In genomic region chr7:155337946-155338631, GRCh38 we compare ENCODE assay signal across 24 cellular contexts. TPM values are rescaled to one million over a fixed set of nuclear protein-coding genes. Genes with fewer than 3 reads are reported as not detected.
DNase-seq lines count a peak whose midpoint lies in the region; ATAC-seq and TF ChIP-seq lines count a peak whose summit lies in the region.
"Had no signal": no experiment of that assay in that cellular context is flagged by ENCODE, and none has a peak within 500 bp of the region (broad histone marks: within the 10 kb centered on the region; RNA-seq: fewer than 3 reads in every experiment).

No MANE protein-coding gene starts in this region.

- H3K9me3 ChIP-seq in WERI-Rb-1 (ENCODE audit: severe bottlenecking), result peaks cover 6% of the 10 kb centered on the region
- no peaks in the 10 kb centered on the region for H3K9me3 ChIP-seq in upper lobe of right lung
- H3K9me3 ChIP-seq: Caco-2, SJSA1 had no signal

- H3K27me3 ChIP-seq in WERI-Rb-1 (ENCODE audit: insufficient read depth, low read depth, severe bottlenecking) (no peaks in the 10 kb centered on the region), upper lobe of right lung (peaks cover 7% of the 10 kb centered on the region)

- intact Hi-C loops in upper lobe of right lung (cut with DNase I), result no loop called here

- peaks cover 12% of the 10 kb centered on the region for H3K4me1 Mint-ChIP-seq in activated naive CD4-positive, alpha-beta T cell treated with anti-CD3 and anti-CD28 coated beads, Interleukin-2, amount 50 U/mL, for 24 hours
- H3K4me1 Mint-ChIP-seq: neural crest cell had no signal

- H3K36me3 ChIP-seq in WERI-Rb-1, result no peaks in the 10 kb centered on the region
- no peaks in the 10 kb centered on the region for H3K36me3 ChIP-seq in upper lobe of right lung
- H3K36me3 ChIP-seq: SJSA1 had no signal

- no peaks in the 10 kb centered on the region for H3K9me3 Mint-ChIP-seq in activated naive CD4-positive, alpha-beta T cell treated with anti-CD3 and anti-CD28 coated beads, Interleukin-2, amount 50 U/mL, for 24 hours
- H3K9me3 Mint-ChIP-seq: activated naive CD8-positive, alpha-beta T cell treated with anti-CD3 and anti-CD28 coated beads, Interleukin-2, amount 10 ng/mL, durations not matched to agents 7 days and 5 days; activated T-helper 17 cell treated with anti-CD3 and anti-CD28 coated beads, Interleukin-2, amount 50 U/mL, for 72 hours; neural crest cell had no signal

- TF ChIP-seq CTCF in WERI-Rb-1 (IDR thresholded peaks at IDR 0.05; ENCODE audit: low read depth, low read length) (no peak), upper lobe of right lung (IDR thresholded peaks at IDR 0.05) (no peak)

- DNase-seq in activated naive CD4-positive, alpha-beta T cell treated with anti-CD3 and anti-CD28 coated beads, Interleukin-2, amount 50 U/mL, for 16 hours, result no peak
- DNase-seq in WERI-Rb-1, result no peak
- DNase-seq in mesenteric fat pad (ENCODE audit: low spot score), result peak; percentile 86
- peak; percentile 62 for DNase-seq in upper lobe of right lung
- no peak for DNase-seq in epidermal melanocyte (ENCODE audit: insufficient read length, low spot score)
- DNase-seq in NCI-H2171 (lab: John Stamatoyannopoulos, UW), result no peak
- DNase-seq in central memory CD4-positive, alpha-beta T cell, result no peak
- DNase-seq: activated CD4-positive, alpha-beta T cell treated with anti-CD3 and anti-CD28 coated beads for 48 hours; DMS79; HCEC 1CT; hypothalamus; NCI-H1048; NCI-H1694 treated with DMSO at 0.1 percent for 48 hours; NCI-H526 had no signal

- no peaks in the 10 kb centered on the region for H3K4me1 ChIP-seq in upper lobe of right lung
- H3K4me1 ChIP-seq: Caco-2, SJSA1 had no signal

- ATAC-seq in upper lobe of right lung, result peak; percentile 9
- ATAC-seq: sciatic nerve had no signal

- H3K27ac ChIP-seq in WERI-Rb-1 (peak overlapping the region; percentile 56), upper lobe of right lung (no peak overlapping the region)
- H3K27ac ChIP-seq: HL-60, SJSA1 had no signal

- no peaks in the 10 kb centered on the region for H3K36me3 Mint-ChIP-seq in activated naive CD4-positive, alpha-beta T cell treated with anti-CD3 and anti-CD28 coated beads, Interleukin-2, amount 50 U/mL, for 24 hours
- H3K36me3 Mint-ChIP-seq: activated naive CD8-positive, alpha-beta T cell treated with anti-CD3 and anti-CD28 coated beads, Interleukin-2, amount 10 ng/mL, durations not matched to agents 7 days and 5 days had no signal

- no peaks in the 10 kb centered on the region for H3K27me3 Mint-ChIP-seq in activated naive CD4-positive, alpha-beta T cell treated with anti-CD3 and anti-CD28 coated beads, Interleukin-2, amount 50 U/mL, for 24 hours

- H3K4me3 Mint-ChIP-seq in activated naive CD4-positive, alpha-beta T cell treated with anti-CD3 and anti-CD28 coated beads, Interleukin-2, amount 50 U/mL, for 24 hours, result peak overlapping the region; percentile 23
- H3K4me3 Mint-ChIP-seq: B cell, neural crest cell had no signal

- H3K4me3 ChIP-seq in WERI-Rb-1 (ENCODE audit: low read depth, low read length) (no peak overlapping the region), upper lobe of right lung (no peak overlapping the region)
- H3K4me3 ChIP-seq: SJSA1 had no signal

- H3K27ac Mint-ChIP-seq in activated naive CD4-positive, alpha-beta T cell treated with anti-CD3 and anti-CD28 coated beads, Interleukin-2, amount 50 U/mL, for 24 hours, result no peak overlapping the region
- H3K27ac Mint-ChIP-seq: activated T-helper 17 cell treated with anti-CD3 and anti-CD28 coated beads, Interleukin-2, amount 50 U/mL, for 72 hours; B cell; progenitor cell of endocrine pancreas had no signal

RNA-seq across cellular contexts. Expression of gene INSIG1, which starts 40.4 kb away (rescaled TPM):
- total RNA-seq in mesenteric fat pad, result 43.6 TPM
- 90.7 TPM for total RNA-seq in upper lobe of right lung

Comparison
In these comparisons a context has a peak if more than half of its experiments do, and no peak if none do; other contexts are left out.
1. DNase-seq: peak in mesenteric fat pad (single experiment) and upper lobe of right lung (single experiment); none in activated naive CD4-positive, alpha-beta T cell treated with anti-CD3 and anti-CD28 coated beads, Interleukin-2, amount 50 U/mL, for 16 hours (single experiment), WERI-Rb-1 (single experiment), epidermal melanocyte (single experiment), NCI-H2171 (single experiment) and central memory CD4-positive, alpha-beta T cell (single experiment).